12 cellular contexts compared by ENCODE assay signal in genomic region chr20:47606414-47607207, GRCh38.
DNase-seq lines count a peak whose midpoint lies in the region; ATAC-seq and TF ChIP-seq lines count a peak whose summit lies in the region.
"Had no signal": no experiment of that assay in that cellular context is flagged by ENCODE, and none has a peak within 500 bp of the region (broad histone marks: within the 10 kb centered on the region; RNA-seq: fewer than 3 reads in every experiment).

No MANE protein-coding gene starts in this region.

- H3K9me3 ChIP-seq in smooth muscle cell (replicated peaks; ENCODE audit: low read depth): no peaks in the 10 kb centered on the region
- H3K9me3 ChIP-seq: body of pancreas, pancreas, transverse colon had no signal

- no peak for TF ChIP-seq CTCF in smooth muscle cell (IDR thresholded peaks at IDR 0.05; ENCODE audit: borderline replicate concordance, insufficient read depth, poor library complexity, severe bottlenecking)

- no peaks in the 10 kb centered on the region for H3K36me3 ChIP-seq in smooth muscle cell (ENCODE audit: low read depth)
- H3K36me3 ChIP-seq: pancreas, transverse colon had no signal

- 95% methylated on average over 8 of the region's 8 CpGs for WGBS in smooth muscle cell (ENCODE audit: low lambda C conversion rate)

- H3K4me3 ChIP-seq in smooth muscle cell: no peak overlapping the region
- H3K4me3 ChIP-seq: body of pancreas, pancreas, transverse colon had no signal

- peak overlapping the region; percentile 78 for H3K27ac Mint-ChIP-seq in activated naive CD8-positive, alpha-beta T cell treated with anti-CD3 and anti-CD28 coated beads, Interleukin-2, amount 10 ng/mL, durations not matched to agents 7 days and 5 days

- peaks cover 85% of the 10 kb centered on the region for H3K4me1 Mint-ChIP-seq in activated T-cell treated with anti-CD3 and anti-CD28 coated beads, Interleukin-2, amount 50 U/mL, for 4 hours (ENCODE audit: low read depth)
- H3K4me1 Mint-ChIP-seq in activated naive CD8-positive, alpha-beta T cell treated with anti-CD3 and anti-CD28 coated beads, Interleukin-2, amount 10 ng/mL, durations not matched to agents 7 days and 5 days: peaks cover 60% of the 10 kb centered on the region

- H3F3A ChIP-seq in smooth muscle cell (ENCODE audit: low read depth): peaks cover 6% of the 10 kb centered on the region

- no peak for DNase-seq in activated T-cell treated with anti-CD3 and anti-CD28 coated beads, Interleukin-2, amount 50 U/mL, for 4 hours
- DNase-seq in activated T-cell treated with anti-CD3 and anti-CD28 coated beads for 4 hours (no peak), NCI-H2107 treated with DMSO at 0.1 percent for 48 hours (lab: John Stamatoyannopoulos, UW; ENCODE audit: unreplicated experiment) (peak; percentile 75), smooth muscle cell (lab: John Stamatoyannopoulos, UW; ENCODE audit: unreplicated experiment) (no peak), NCI-H2171 (lab: John Stamatoyannopoulos, UW) (no peak), GM19240 (ENCODE audit: insufficient read length, low spot score) (no peak)
- DNase-seq in activated naive CD8-positive, alpha-beta T cell treated with anti-CD3 and anti-CD28 coated beads, Interleukin-2, amount 10 ng/mL, durations not matched to agents 7 days and 5 days: no peak
- DNase-seq in central memory CD4-positive, alpha-beta T cell: no peak
- DNase-seq: body of pancreas, pancreas, transverse colon had no signal

- H3K9me3 Mint-ChIP-seq in activated T-cell treated with anti-CD3 and anti-CD28 coated beads, Interleukin-2, amount 50 U/mL, for 4 hours: no peaks in the 10 kb centered on the region
- H3K9me3 Mint-ChIP-seq in activated naive CD8-positive, alpha-beta T cell treated with anti-CD3 and anti-CD28 coated beads, Interleukin-2, amount 10 ng/mL, durations not matched to agents 7 days and 5 days: no peaks in the 10 kb centered on the region

- peaks cover 52% of the 10 kb centered on the region for H3K79me2 ChIP-seq in smooth muscle cell (ENCODE audit: low read depth)

- H2AFZ ChIP-seq in smooth muscle cell (ENCODE audit: low read depth): no peak overlapping the region

- peak overlapping the region; percentile 81 for H3K27ac ChIP-seq in smooth muscle cell (ENCODE audit: low read depth)
- H3K27ac ChIP-seq: body of pancreas, pancreas, transverse colon had no signal

- peaks cover 4% of the 10 kb centered on the region for H4K20me1 ChIP-seq in smooth muscle cell (ENCODE audit: low read depth)

- H3K4me3 Mint-ChIP-seq in activated T-cell treated with anti-CD3 and anti-CD28 coated beads, Interleukin-2, amount 50 U/mL, for 4 hours: peak overlapping the region; percentile 41
- peak overlapping the region; percentile 60 for H3K4me3 Mint-ChIP-seq in activated naive CD8-positive, alpha-beta T cell treated with anti-CD3 and anti-CD28 coated beads, Interleukin-2, amount 10 ng/mL, durations not matched to agents 7 days and 5 days

- H3K4me1 ChIP-seq in smooth muscle cell (ENCODE audit: low read depth): peaks cover 11% of the 10 kb centered on the region

- no peaks in the 10 kb centered on the region for H3K27me3 ChIP-seq in smooth muscle cell (ENCODE audit: low read depth)
- H3K27me3 ChIP-seq: body of pancreas, pancreas, transverse colon had no signal

- no peaks in the 10 kb centered on the region for H3K27me3 Mint-ChIP-seq in activated T-cell treated with anti-CD3 and anti-CD28 coated beads, Interleukin-2, amount 50 U/mL, for 4 hours (ENCODE audit: low read depth)
- H3K27me3 Mint-ChIP-seq in activated naive CD8-positive, alpha-beta T cell treated with anti-CD3 and anti-CD28 coated beads, Interleukin-2, amount 10 ng/mL, durations not matched to agents 7 days and 5 days: no peaks in the 10 kb centered on the region

- H3K4me2 ChIP-seq in smooth muscle cell: peak overlapping the region; percentile 66

- H3K36me3 Mint-ChIP-seq in activated T-cell treated with anti-CD3 and anti-CD28 coated beads, Interleukin-2, amount 50 U/mL, for 4 hours (ENCODE audit: insufficient read depth): peaks cover 33% of the 10 kb centered on the region
- H3K36me3 Mint-ChIP-seq in activated naive CD8-positive, alpha-beta T cell treated with anti-CD3 and anti-CD28 coated beads, Interleukin-2, amount 10 ng/mL, durations not matched to agents 7 days and 5 days: peaks cover 29% of the 10 kb centered on the region

- POLR2A ChIA-PET in activated naive CD8-positive, alpha-beta T cell treated with anti-CD3 and anti-CD28 coated beads, Interleukin-2, amount 10 ng/mL, durations not matched to agents 7 days and 5 days (lab: Charles Lee): no interaction called here

- no peak overlapping the region for H3K9ac ChIP-seq in smooth muscle cell (ENCODE audit: low read depth)

- ATAC-seq in activated T-cell treated with anti-CD3 and anti-CD28 coated beads, Interleukin-2, amount 50 U/mL, for 4 hours: no peak
- ATAC-seq in activated naive CD8-positive, alpha-beta T cell treated with anti-CD3 and anti-CD28 coated beads, Interleukin-2, amount 10 ng/mL, durations not matched to agents 7 days and 5 days (ENCODE audit: low read depth): no peak
- ATAC-seq: body of pancreas, Right ventricle myocardium inferior had no signal
